ENCODE assay signal across 8 cellular contexts in genomic region chr7:104848386-104848990, GRCh38.
DNase-seq lines count a peak whose midpoint lies in the region; ATAC-seq, FAIRE-seq and TF ChIP-seq lines count a peak whose summit lies in the region.

No MANE protein-coding gene starts in this region.

- TF ChIP-seq EP300 in GM12878 (IDR thresholded peaks at IDR 0.05; ENCODE audit: borderline replicate concordance in 1 of 2, control insufficient read depth in 1 of 2, low read depth in 2 of 2, low read length in 2 of 2) = no peak

- no peaks in the 10 kb centered on the region for H3K36me3 ChIP-seq in GM12878 (ENCODE audit: control insufficient read depth in 2 of 2, insufficient read depth in 2 of 2, low read length in 1 of 2)

- CTCF ChIA-PET in AG04449 (lab: Yijun Ruan, JAX) (interaction anchor here (0.6 to 3.6 kb wide), 20 partner anchors 9 to 1326 kb away, joined by 3 to 49 read pairs (median 5); no protein-coding TSS in a partner anchor), GM12878 (lab: Yijun Ruan, JAX) (interaction anchor here (0.6 to 3.8 kb wide), 30 partner anchors 9 to 618 kb away, joined by 3 to 62 read pairs (median 6); no protein-coding TSS in a partner anchor)

- FAIRE-seq in GM12878 (lab: Jason Lieb, UNC) = no peak

- TF ChIP-seq POLR2A in GM12878 (IDR thresholded peaks at IDR 0.05; ENCODE audit: low read depth, low read length) = no peak

- no peaks in the 10 kb centered on the region for H3K9me3 ChIP-seq in GM12878 (replicated peaks; ENCODE audit: control insufficient read depth, insufficient read depth, low read length)

- in situ Hi-C loops in GM12878 (cut with MboI) = loop anchor here (5.0 kb wide), 1 partner anchor 206 kb away; no protein-coding TSS in a partner anchor

- H3K27me3 ChIP-seq in GM12878 (replicated peaks in 1 of 2; ENCODE audit: control insufficient read depth in 2 of 2, insufficient read depth in 2 of 2, low read length in 1 of 2) = no peaks in the 10 kb centered on the region

- H2AFZ ChIP-seq in GM12878 (ENCODE audit: control insufficient read depth, low read depth, low read length) = no peak overlapping the region; the same call in 1 of the 2 replicates

- DNase-seq in AG04449 (ENCODE audit: low read depth, low spot score) = no peak
- peak; percentile 34 for DNase-seq in T follicular helper cell (ENCODE audit: low read depth)
- DNase-seq in GM12878 (ENCODE audit: low read depth, low spot score) = no peak
- peak; percentile 92 for DNase-seq in inferior parietal cortex (ENCODE audit: extremely low spot score)
- peak; percentile 65 for DNase-seq in stimulated activated CD4-positive, alpha-beta T cell treated with anti-CD3 and anti-CD28 coated beads, Interleukin-15, amount 100 ng/mL, for 24 hours
- DNase-seq in cortex of kidney (lab: John Stamatoyannopoulos, UW) = no peak

- H3K4me1 ChIP-seq in GM12878 (ENCODE audit: control insufficient read depth, insufficient read depth, low read length) = peaks cover 4% of the 10 kb centered on the region; the same call in 1 of the 2 replicates

- H3K4me3 ChIP-seq in AG04449 (ENCODE audit: low read depth, low read length) = no peak overlapping the region
- no peak overlapping the region for H3K4me3 ChIP-seq in GM12878

- no peak overlapping the region for H3K9ac ChIP-seq in GM12878 (ENCODE audit: control insufficient read depth, insufficient read depth, low read length)

- TF ChIP-seq RAD21 in GM12878 (IDR thresholded peaks at IDR 0.05; ENCODE audit: insufficient read depth, low read depth, low read length) = peak; percentile 90

- 34% methylated on average over 5 of the region's 5 CpGs for WGBS in GM12878 (ENCODE audit: insufficient coverage, insufficient replicate concordance, low lambda C conversion rate, missing lambda C conversion rate)

- peak; percentile 78 for ATAC-seq in GM12878

- SMC1A ChIA-PET in GM12878 (lab: Charles Lee; ENCODE audit: uncharacterized antibody, unreplicated experiment) = interaction anchor here (0.9 to 4.3 kb wide), 8 partner anchors 10 to 617 kb away, joined by 3 to 36 read pairs (median 4); no protein-coding TSS in a partner anchor

- no peak overlapping the region for H3K27ac ChIP-seq in GM12878 (ENCODE audit: control insufficient read depth, insufficient read depth)

- H3K79me2 ChIP-seq in GM12878 (ENCODE audit: control insufficient read depth, insufficient read depth, low read length) = no peaks in the 10 kb centered on the region

- BruUV-seq in GM12878 (replicated peaks; lab: Mats Ljungman, UMichigan) = no TSS peak

- H4K20me1 ChIP-seq in GM12878 (ENCODE audit: control insufficient read depth, insufficient read depth) = no peaks in the 10 kb centered on the region

- no peak overlapping the region for H3K4me2 ChIP-seq in GM12878 (ENCODE audit: control insufficient read depth, insufficient read depth)

- intact Hi-C loops in GM12878 (cut with micrococcal nuclease; ENCODE audit: unreplicated experiment) = loop anchor here (1.0 to 5.0 kb wide), 4 partner anchors 69 to 616 kb away; no protein-coding TSS in a partner anchor

- POLR2A ChIA-PET in AG04449 (lab: Yijun Ruan, JAX) (no interaction called here), GM12878 (lab: Charles Lee) (interaction anchor here (1.5 kb wide), 1 partner anchor 9 kb away, joined by 3 read pairs; no protein-coding TSS in a partner anchor)

- RAD21 ChIA-PET in GM12878 (lab: Charles Lee; ENCODE audit: unreplicated experiment) = interaction anchor here (0.7 to 2.8 kb wide), 6 partner anchors 8 to 617 kb away, joined by 3 to 11 read pairs (median 4); no protein-coding TSS in a partner anchor

- TF ChIP-seq CTCF in AG04449 (IDR thresholded peaks at IDR 0.05; ENCODE audit: insufficient read depth, low read length, missing control alignments) (peak; percentile 78), GM12873 (IDR thresholded peaks at IDR 0.05; ENCODE audit: insufficient read depth, low read depth, low read length, missing control alignments) (peak; percentile 81), LNCAP (IDR thresholded peaks at IDR 0.05) (peak; percentile 96), GM12878 (IDR thresholded peaks at IDR 0.05 in 2 of 3, conservative IDR thresholded peaks at IDR 0.05 in 1 of 3; ENCODE audit: control insufficient read depth in 2 of 3, extremely low read depth in 1 of 3, insufficient read depth in 1 of 3, low read depth in 3 of 3, low read length in 3 of 3) (peak; percentile 76 to 89 (median 79))

TF ChIP-seq in GM12878, 131 proteins besides CTCF, POLR2A, EP300 and RAD21:
- TF ChIP-seq RFX5 (IDR thresholded peaks at IDR 0.05; ENCODE audit: low read depth, low read length) (no peak), YY1 (IDR thresholded peaks at IDR 0.05; ENCODE audit: low read depth, low read length) (no peak), PML (IDR thresholded peaks at IDR 0.05; ENCODE audit: low read length) (no peak), TARDBP (IDR thresholded peaks at IDR 0.05; ENCODE audit: borderline replicate concordance) (no peak), CREM (IDR thresholded peaks at IDR 0.05; ENCODE audit: low read depth) (no peak), IKZF1 (conservative IDR thresholded peaks at IDR 0.05) (0 out of 2 replicates have a peak, but pooled peaks have one; percentile 19), MXI1 (IDR thresholded peaks at IDR 0.05; ENCODE audit: low read depth, low read length) (no peak), ZNF687 (IDR thresholded peaks at IDR 0.05) (no peak), SMC3 (IDR thresholded peaks at IDR 0.05; ENCODE audit: borderline replicate concordance, low read length) (peak; percentile 81), POLR2AphosphoS5 (IDR thresholded peaks at IDR 0.05; ENCODE audit: low read length) (no peak), RB1 (IDR thresholded peaks at IDR 0.05; ENCODE audit: borderline replicate concordance) (peak; percentile 40; the same call in 1 of the 2 replicates), MYC (IDR thresholded peaks at IDR 0.05; ENCODE audit: insufficient read depth, insufficient read length, insufficient replicate concordance, low read length, severe bottlenecking) (no peak), DPF2 (IDR thresholded peaks at IDR 0.05) (no peak), NR2F1 (conservative IDR thresholded peaks at IDR 0.05) (no peak), MTA2 (IDR thresholded peaks at IDR 0.05; ENCODE audit: low read depth) (no peak), ESRRA (IDR thresholded peaks at IDR 0.05; ENCODE audit: low read length) (no peak), ZNF274 (IDR thresholded peaks at IDR 0.05; ENCODE audit: insufficient read depth, insufficient read length) (no peak), BHLHE40 (IDR thresholded peaks at IDR 0.05; ENCODE audit: borderline replicate concordance in 1 of 2, low read depth in 2 of 2, low read length in 1 of 2) (0 out of 4 replicates have a peak, but pooled peaks of 1 of the 2 experiments have one; percentile 13), SPI1 (IDR thresholded peaks at IDR 0.05; ENCODE audit: borderline replicate concordance, insufficient read depth, low read depth, low read length) (no peak; the same call in 1 of the 2 replicates)

Comparison
In these comparisons a context has a peak if more than half of its experiments do, and no peak if none do; other contexts are left out.
1. DNase-seq: peak in T follicular helper cell (single experiment), inferior parietal cortex (single experiment) and stimulated activated CD4-positive, alpha-beta T cell treated with anti-CD3 and anti-CD28 coated beads, Interleukin-15, amount 100 ng/mL, for 24 hours (single experiment); none in AG04449 (single experiment), GM12878 (single experiment) and cortex of kidney (single experiment).
2. Peak in every context shown above with its lines, with median percentiles within 50 percentile points of each other: CTCF ChIP-seq.